Comparison of ENCODE assay signal across 1 cellular context in genomic region chr20:36468149-36469000, GRCh38.
TF ChIP-seq lines count a peak whose summit lies in the region.

No MANE protein-coding gene starts in this region.

TF ChIP-seq in H1, 55 proteins besides CTCF, POLR2A, EP300 and RAD21 (continued from another document):
- TF ChIP-seq FOSL1 (IDR thresholded peaks at IDR 0.05; ENCODE audit: insufficient read depth, low read depth, low read length) (no peak), SAP30 (IDR thresholded peaks at IDR 0.05; ENCODE audit: insufficient read depth, insufficient replicate concordance, low read length) (no peak), SP4 (IDR thresholded peaks at IDR 0.05; ENCODE audit: low read length) (no peak)
